In the genomic region with DNA sequence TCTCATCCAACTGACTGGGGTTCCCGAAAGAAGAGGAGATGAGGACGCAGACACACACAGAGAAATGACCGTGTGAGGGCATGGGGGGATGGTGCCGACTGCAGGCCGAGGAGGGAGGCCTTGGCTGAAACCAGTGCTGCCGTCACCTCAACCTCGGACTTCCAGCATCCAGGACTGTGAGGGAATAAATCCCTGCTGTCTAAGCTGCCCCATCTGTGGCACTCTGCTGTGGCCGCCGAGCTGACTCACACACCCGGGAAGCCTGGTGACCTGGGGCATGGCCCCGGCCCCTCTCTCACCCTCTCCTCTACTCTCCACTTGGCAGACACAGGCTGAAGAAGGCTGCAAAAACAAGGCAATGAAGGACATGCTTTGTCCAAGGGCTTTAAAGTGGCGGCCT, we compare ENCODE assay signal across 22 cellular contexts. TPM values are rescaled to one million over a fixed set of nuclear protein-coding genes. Genes with fewer than 3 reads are reported as not detected.
DNase-seq lines count a peak whose midpoint lies in the region; ATAC-seq, FAIRE-seq and TF ChIP-seq lines count a peak whose summit lies in the region.
"Had no signal": no experiment of that assay in that cellular context is flagged by ENCODE, and none has a peak within 500 bp of the region (broad histone marks: within the 10 kb centered on the region; RNA-seq: fewer than 3 reads in every experiment).

No MANE protein-coding gene starts in this region.

- peak overlapping the region; percentile 32 for H2BK5ac ChIP-seq in mesendoderm (ENCODE audit: low read length)

- intact Hi-C loops in Right ventricle myocardium superior (cut with DNase I), result no loop called here
- intact Hi-C loops in heart right ventricle (cut with DNase I), result no loop called here
- intact Hi-C loops in activated CD4-positive, alpha-beta memory T cell treated with anti-CD3 and anti-CD28 coated beads for 36 hours (cut with micrococcal nuclease), result no loop called here

- DNase-seq in Right ventricle myocardium superior (peak; percentile 19), heart right ventricle (no peak), astrocyte of the hippocampus (ENCODE audit: low read depth, low spot score) (peak; percentile 65), mesendoderm (no peak), urothelium cell line (ENCODE audit: low spot score) (no peak), HCEC 1CT (no peak), D341Med (ENCODE audit: low spot score) (no peak)
- DNase-seq in activated CD4-positive, alpha-beta memory T cell treated with anti-CD3 and anti-CD28 coated beads for 36 hours, result no peak
- DNase-seq: activated CD4-positive, alpha-beta T cell treated with anti-CD3 and anti-CD28 coated beads for 1 hour; CD8-positive, alpha-beta T cell; naive thymus-derived CD4-positive, alpha-beta T cell; NCI-H1436; NCI-H2227 treated with DMSO at 0.1 percent for 48 hours; stimulated activated CD4-positive, alpha-beta T cell treated with anti-CD3 and anti-CD28 coated beads, Interleukin-2, amount 100 ng/mL, for 24 hours had no signal

- no peaks in the 10 kb centered on the region for H3K36me3 Mint-ChIP-seq in activated CD4-positive, alpha-beta memory T cell treated with anti-CD3 and anti-CD28 coated beads for 36 hours
- H3K36me3 Mint-ChIP-seq: brain; CD8-positive, alpha-beta T cell; naive thymus-derived CD4-positive, alpha-beta T cell had no signal

- no peak overlapping the region for H3K4me2 ChIP-seq in mesendoderm (ENCODE audit: low read length)

- peaks cover 6% of the 10 kb centered on the region for H3K79me2 ChIP-seq in mesendoderm (ENCODE audit: control insufficient read depth, insufficient read depth, low read length)

- H3K9ac ChIP-seq in mesendoderm (ENCODE audit: low read length), result peak overlapping the region; percentile 20

- peak overlapping the region; percentile 49 for H2AK5ac ChIP-seq in mesendoderm (ENCODE audit: low read length)

- no peak overlapping the region for H2BK120ac ChIP-seq in mesendoderm (ENCODE audit: low read depth, low read length)

- peak overlapping the region; percentile 22 for H3K4ac ChIP-seq in mesendoderm (ENCODE audit: low read depth, low read length)

- CTCF ChIA-PET in activated CD4-positive, alpha-beta memory T cell treated with anti-CD3 and anti-CD28 coated beads for 36 hours (lab: Charles Lee), result no interaction called here

- H3K4me1 Mint-ChIP-seq in activated CD4-positive, alpha-beta memory T cell treated with anti-CD3 and anti-CD28 coated beads for 36 hours (ENCODE audit: low read depth), result peaks cover 2% of the 10 kb centered on the region

- peaks cover 11% of the 10 kb centered on the region for H3K27me3 Mint-ChIP-seq in activated CD4-positive, alpha-beta memory T cell treated with anti-CD3 and anti-CD28 coated beads for 36 hours

- H3K36me3 ChIP-seq in heart right ventricle (no peaks in the 10 kb centered on the region), mesendoderm (ENCODE audit: control insufficient read depth, insufficient read depth, low read length) (no peaks in the 10 kb centered on the region)
- H3K36me3 ChIP-seq: HAP-1, left lung, suprapubic skin had no signal

- 83 to 92% methylated on average over 12 of the region's 12 CpGs for WGBS in heart right ventricle, 2 donors
- no CpG with 5 or more reads among the region's 12 CpGs for WGBS in mesendoderm (ENCODE audit: extremely low coverage, insufficient coverage, low lambda C conversion rate)

- H3K56ac ChIP-seq in mesendoderm (ENCODE audit: low read length), result peak overlapping the region; percentile 65

- H3K4me3 ChIP-seq in heart right ventricle (no peak overlapping the region), mesendoderm (ENCODE audit: low read length) (no peak overlapping the region)
- H3K4me3 ChIP-seq: HAP-1, left lung, SJSA1, suprapubic skin had no signal

- no peaks in the 10 kb centered on the region for H3K9me3 ChIP-seq in heart right ventricle
- H3K9me3 ChIP-seq: HAP-1, left lung, SJSA1, suprapubic skin had no signal

- H3K27ac Mint-ChIP-seq in activated CD4-positive, alpha-beta memory T cell treated with anti-CD3 and anti-CD28 coated beads for 36 hours, result no peak overlapping the region
- H3K27ac Mint-ChIP-seq: CD8-positive, alpha-beta T cell; naive thymus-derived CD4-positive, alpha-beta T cell; T-helper 2 cell treated with Interferon-gamma antibody and Interleukin-4, amounts not matched to agents 5 μg/mL and 100 μg/mL, for 36 hours had no signal

- peak overlapping the region; percentile 67 for H3K23ac ChIP-seq in mesendoderm (ENCODE audit: low read length)

- no peak overlapping the region for H2BK15ac ChIP-seq in mesendoderm (replicated peaks; ENCODE audit: low read depth)

- H3K27me3 ChIP-seq in heart right ventricle (peaks cover 0 to 19% (median 0%) of the 10 kb centered on the region in 7 donors), mesendoderm (ENCODE audit: insufficient read depth, low read length, poor library complexity) (no peaks in the 10 kb centered on the region)
- H3K27me3 ChIP-seq: SJSA1 had no signal

- H4K8ac ChIP-seq in mesendoderm (ENCODE audit: low read depth, low read length), result no peak overlapping the region

- FAIRE-seq in urothelium cell line (lab: Jason Lieb, UNC), result peak; percentile 74
- FAIRE-seq: A204.1, GM12891 had no signal

- no peaks in the 10 kb centered on the region for H3K79me1 ChIP-seq in mesendoderm (ENCODE audit: low read length)

- H3K4me3 Mint-ChIP-seq in activated CD4-positive, alpha-beta memory T cell treated with anti-CD3 and anti-CD28 coated beads for 36 hours, result no peak overlapping the region
- H3K4me3 Mint-ChIP-seq: CD8-positive, alpha-beta T cell; naive thymus-derived CD4-positive, alpha-beta T cell; T-helper 2 cell treated with Interferon-gamma antibody and Interleukin-4, amounts not matched to agents 5 μg/mL and 100 μg/mL, for 36 hours had no signal

- no peaks in the 10 kb centered on the region for H3K9me3 Mint-ChIP-seq in activated CD4-positive, alpha-beta memory T cell treated with anti-CD3 and anti-CD28 coated beads for 36 hours
- H3K9me3 Mint-ChIP-seq: CD8-positive, alpha-beta T cell; T-helper 2 cell treated with Interferon-gamma antibody and Interleukin-4, amounts not matched to agents 5 μg/mL and 100 μg/mL, for 36 hours had no signal

- no peak for ATAC-seq in Right ventricle myocardium superior (ENCODE audit: poor library complexity)
- no peak for ATAC-seq in heart right ventricle
- ATAC-seq: CD8-positive, alpha-beta T cell; left lung; naive thymus-derived CD4-positive, alpha-beta T cell had no signal

- no peak for TF ChIP-seq CTCF in heart right ventricle (IDR thresholded peaks at IDR 0.05)

- peaks cover 0 to 10% (median 8%) of the 10 kb centered on the region in 9 donors for H3K4me1 ChIP-seq in heart right ventricle
- H3K4me1 ChIP-seq in mesendoderm (ENCODE audit: control insufficient read depth, low read depth, low read length), result peaks cover 16% of the 10 kb centered on the region
- H3K4me1 ChIP-seq: HAP-1 had no signal

- H3K27ac ChIP-seq in heart right ventricle (no peak overlapping the region), mesendoderm (ENCODE audit: low read depth, low read length) (no peak overlapping the region)
- H3K27ac ChIP-seq: left lung, SJSA1, suprapubic skin had no signal

- POLR2A ChIA-PET in activated CD4-positive, alpha-beta memory T cell treated with anti-CD3 and anti-CD28 coated beads for 36 hours (lab: Charles Lee), result no interaction called here

- H3K18ac ChIP-seq in mesendoderm (ENCODE audit: low read length), result no peak overlapping the region

- H4K5ac ChIP-seq in mesendoderm (ENCODE audit: low read length), result no peak overlapping the region

RNA-seq across cellular contexts. Expression of a gene that starts 4.4 kb away (rescaled TPM):
- total RNA-seq in Right ventricle myocardium superior (12.7 TPM), heart right ventricle (10 to 100 TPM in 7 of 10 donors, 1 to 10 TPM in 3; 8.1 to 60.0 (median 12.2) TPM)
- polyA plus RNA-seq in heart right ventricle, result 10 to 100 TPM; 13.8 to 19.7 TPM
- 23.5 TPM for polyA plus RNA-seq in mesendoderm (2013, experiment 1 of 2)
- 21.5 TPM for polyA plus RNA-seq in mesendoderm (2013, experiment 2 of 2)
- total RNA-seq in activated CD4-positive, alpha-beta memory T cell treated with anti-CD3 and anti-CD28 coated beads for 36 hours, result under 1 TPM; 0.12 to 0.19 TPM
- polyA plus RNA-seq: naive thymus-derived CD4-positive, alpha-beta T cell had no signal

Comparison
In these comparisons a context has a peak if more than half of its experiments do, and no peak if none do; other contexts are left out.
1. DNase-seq: peak in Right ventricle myocardium superior (single experiment) and astrocyte of the hippocampus (single experiment); none in heart right ventricle (0 of 2), mesendoderm (single experiment), urothelium cell line (single experiment), HCEC 1CT (single experiment), D341Med (single experiment) and activated CD4-positive, alpha-beta memory T cell treated with anti-CD3 and anti-CD28 coated beads for 36 hours (single experiment).
2. RNA of a gene that starts 4.4 kb away (total RNA-seq): 8.1 to 60.0 TPM in heart right ventricle and 12.7 TPM in Right ventricle myocardium superior (single experiment); 0.12 to 0.19 TPM in activated CD4-positive, alpha-beta memory T cell treated with anti-CD3 and anti-CD28 coated beads for 36 hours; every median in the first group is over 4 times any median in the second.